Comparison of ENCODE assay signal across 1 cellular context in genomic region chr22:37815593-37815992, GRCh38.
TF ChIP-seq lines count a peak whose summit lies in the region.

No MANE protein-coding gene starts in this region.

TF ChIP-seq in K562, 482 proteins besides CTCF, POLR2A, EP300 and RAD21:
- 0 out of 2 replicates have a peak, but pooled peaks have one; percentile 25 for TF ChIP-seq POLR2G (IDR thresholded peaks at IDR 0.05; ENCODE audit: low read depth, low read length)
- no peak for TF ChIP-seq HLTF (IDR thresholded peaks at IDR 0.05)
